ENCODE assay signal across 1 cellular context in the genomic region with DNA sequence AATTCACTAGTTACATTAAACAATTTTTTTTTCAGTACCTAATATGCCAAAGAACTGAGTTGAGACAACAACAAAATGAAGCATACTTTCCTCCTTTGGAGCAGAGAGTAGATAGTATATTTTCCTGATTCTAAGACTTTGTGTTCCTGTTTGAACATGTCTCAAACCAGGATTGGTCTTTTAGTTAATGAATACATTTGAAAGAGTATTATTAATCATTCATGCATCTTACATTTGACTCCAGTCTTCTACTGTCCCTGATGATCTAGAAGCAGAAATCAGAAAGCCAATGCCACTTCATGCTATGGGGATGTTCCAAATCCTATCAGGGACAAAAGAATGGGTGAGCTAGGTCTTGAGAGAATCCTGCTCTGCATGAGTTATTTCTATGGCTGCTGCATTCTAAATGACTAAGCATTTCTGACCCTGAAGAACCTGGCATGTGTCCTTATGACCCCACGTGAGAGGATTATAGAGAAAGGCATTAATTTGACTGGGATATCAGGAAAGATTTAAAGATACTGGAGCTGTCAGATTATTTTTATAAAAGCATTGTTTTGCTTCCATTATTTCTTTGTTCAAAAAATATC.
TF ChIP-seq lines count a peak whose summit lies in the region.

No MANE protein-coding gene starts in this region.

TF ChIP-seq in K562, 482 proteins besides CTCF, POLR2A, EP300 and RAD21 (continued from another document and continues in another):
- TF ChIP-seq, protein P1, sequence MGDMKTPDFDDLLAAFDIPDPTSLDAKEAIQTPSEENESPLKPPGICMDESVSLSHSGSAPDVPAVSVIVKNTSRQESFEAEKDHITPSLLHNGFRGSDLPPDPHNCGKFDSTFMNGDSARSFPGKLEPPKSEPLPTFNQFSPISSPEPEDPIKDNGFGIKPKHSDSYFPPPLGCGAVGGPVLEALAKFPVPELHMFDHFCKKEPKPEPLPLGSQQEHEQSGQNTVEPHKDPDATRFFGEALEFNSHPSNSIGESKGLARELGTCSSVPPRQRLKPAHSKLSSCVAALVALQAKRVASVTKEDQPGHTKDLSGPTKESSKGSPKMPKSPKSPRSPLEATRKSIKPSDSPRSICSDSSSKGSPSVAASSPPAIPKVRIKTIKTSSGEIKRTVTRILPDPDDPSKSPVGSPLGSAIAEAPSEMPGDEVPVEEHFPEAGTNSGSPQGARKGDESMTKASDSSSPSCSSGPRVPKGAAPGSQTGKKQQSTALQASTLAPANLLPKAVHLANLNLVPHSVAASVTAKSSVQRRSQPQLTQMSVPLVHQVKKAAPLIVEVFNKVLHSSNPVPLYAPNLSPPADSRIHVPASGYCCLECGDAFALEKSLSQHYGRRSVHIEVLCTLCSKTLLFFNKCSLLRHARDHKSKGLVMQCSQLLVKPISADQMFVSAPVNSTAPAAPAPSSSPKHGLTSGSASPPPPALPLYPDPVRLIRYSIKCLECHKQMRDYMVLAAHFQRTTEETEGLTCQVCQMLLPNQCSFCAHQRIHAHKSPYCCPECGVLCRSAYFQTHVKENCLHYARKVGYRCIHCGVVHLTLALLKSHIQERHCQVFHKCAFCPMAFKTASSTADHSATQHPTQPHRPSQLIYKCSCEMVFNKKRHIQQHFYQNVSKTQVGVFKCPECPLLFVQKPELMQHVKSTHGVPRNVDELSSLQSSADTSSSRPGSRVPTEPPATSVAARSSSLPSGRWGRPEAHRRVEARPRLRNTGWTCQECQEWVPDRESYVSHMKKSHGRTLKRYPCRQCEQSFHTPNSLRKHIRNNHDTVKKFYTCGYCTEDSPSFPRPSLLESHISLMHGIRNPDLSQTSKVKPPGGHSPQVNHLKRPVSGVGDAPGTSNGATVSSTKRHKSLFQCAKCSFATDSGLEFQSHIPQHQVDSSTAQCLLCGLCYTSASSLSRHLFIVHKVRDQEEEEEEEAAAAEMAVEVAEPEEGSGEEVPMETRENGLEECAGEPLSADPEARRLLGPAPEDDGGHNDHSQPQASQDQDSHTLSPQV (IDR thresholded peaks at IDR 0.05) = peak; percentile 82
- TF ChIP-seq CCAR2 (IDR thresholded peaks at IDR 0.05; ENCODE audit: low read depth, low read length) = no peak
- TF ChIP-seq ZNF23 (CRISPR knock-in tag; IDR thresholded peaks at IDR 0.05) = no peak
- no peak for TF ChIP-seq RBBP5 (IDR thresholded peaks at IDR 0.05; ENCODE audit: borderline replicate concordance, insufficient read depth, low read length, poor library complexity, severe bottlenecking)
- TF ChIP-seq DEAF1 (CRISPR knock-in tag; IDR thresholded peaks at IDR 0.05) = no peak
- no peak for TF ChIP-seq NR0B1 (IDR thresholded peaks at IDR 0.05; ENCODE audit: partially characterized antibody)
- no peak for TF ChIP-seq ZNF699 (CRISPR knock-in tag; IDR thresholded peaks at IDR 0.05; ENCODE audit: insufficient replicate concordance)
- peak; percentile 77 for TF ChIP-seq HDAC2 (IDR thresholded peaks at IDR 0.05)
- TF ChIP-seq PRMT5 (CRISPR knock-in tag; IDR thresholded peaks at IDR 0.05) = no peak
- TF ChIP-seq TSC22D4 (tag; IDR thresholded peaks at IDR 0.05) = no peak
- TF ChIP-seq, protein P2, sequence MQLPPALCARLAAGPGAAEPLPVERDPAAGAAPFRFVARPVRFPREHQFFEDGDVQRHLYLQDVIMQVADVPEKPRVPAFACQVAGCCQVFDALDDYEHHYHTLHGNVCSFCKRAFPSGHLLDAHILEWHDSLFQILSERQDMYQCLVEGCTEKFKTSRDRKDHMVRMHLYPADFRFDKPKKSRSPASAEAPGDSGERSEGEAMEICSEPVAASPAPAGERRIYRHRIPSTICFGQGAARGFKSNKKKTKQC (CRISPR knock-in tag; IDR thresholded peaks at IDR 0.05) = no peak
- TF ChIP-seq PYGO2 (tag; IDR thresholded peaks at IDR 0.05) = no peak
- TF ChIP-seq SMARCB1 (IDR thresholded peaks at IDR 0.05; ENCODE audit: insufficient read length, low read depth) = no peak
- TF ChIP-seq ETV5 (CRISPR knock-in tag; IDR thresholded peaks at IDR 0.05; ENCODE audit: low read depth) = no peak
- peak; percentile 82 for TF ChIP-seq TAF1 (IDR thresholded peaks at IDR 0.05; ENCODE audit: control insufficient read depth, extremely low read depth, insufficient read depth, low read length, severe bottlenecking)
- no peak for TF ChIP-seq SETDB1 (IDR thresholded peaks at IDR 0.05; ENCODE audit: low read length)
- TF ChIP-seq, protein P3, sequence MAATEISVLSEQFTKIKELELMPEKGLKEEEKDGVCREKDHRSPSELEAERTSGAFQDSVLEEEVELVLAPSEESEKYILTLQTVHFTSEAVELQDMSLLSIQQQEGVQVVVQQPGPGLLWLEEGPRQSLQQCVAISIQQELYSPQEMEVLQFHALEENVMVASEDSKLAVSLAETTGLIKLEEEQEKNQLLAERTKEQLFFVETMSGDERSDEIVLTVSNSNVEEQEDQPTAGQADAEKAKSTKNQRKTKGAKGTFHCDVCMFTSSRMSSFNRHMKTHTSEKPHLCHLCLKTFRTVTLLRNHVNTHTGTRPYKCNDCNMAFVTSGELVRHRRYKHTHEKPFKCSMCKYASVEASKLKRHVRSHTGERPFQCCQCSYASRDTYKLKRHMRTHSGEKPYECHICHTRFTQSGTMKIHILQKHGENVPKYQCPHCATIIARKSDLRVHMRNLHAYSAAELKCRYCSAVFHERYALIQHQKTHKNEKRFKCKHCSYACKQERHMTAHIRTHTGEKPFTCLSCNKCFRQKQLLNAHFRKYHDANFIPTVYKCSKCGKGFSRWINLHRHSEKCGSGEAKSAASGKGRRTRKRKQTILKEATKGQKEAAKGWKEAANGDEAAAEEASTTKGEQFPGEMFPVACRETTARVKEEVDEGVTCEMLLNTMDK (IDR thresholded peaks at IDR 0.05; ENCODE audit: borderline replicate concordance, insufficient read depth, low read depth, low read length, poor library complexity, severe bottlenecking) = no peak
- no peak for TF ChIP-seq FOXK1 (CRISPR knock-in tag; IDR thresholded peaks at IDR 0.05; ENCODE audit: borderline replicate concordance)
- TF ChIP-seq ZNF165 (CRISPR knock-in tag; IDR thresholded peaks at IDR 0.05; ENCODE audit: borderline replicate concordance) = no peak
- no peak for TF ChIP-seq ZSCAN29 (IDR thresholded peaks at IDR 0.05)
- TF ChIP-seq ZNF316 (IDR thresholded peaks at IDR 0.05) = peak; percentile 96
- no peak for TF ChIP-seq TCF7L2 (IDR thresholded peaks at IDR 0.05; ENCODE audit: low read depth, low read length)
- TF ChIP-seq CGGBP1 (CRISPR knock-in tag; IDR thresholded peaks at IDR 0.05) = no peak
- TF ChIP-seq USF1 (CRISPR knock-in tag; IDR thresholded peaks at IDR 0.05) = no peak
- no peak for TF ChIP-seq NFYB (IDR thresholded peaks at IDR 0.05; ENCODE audit: extremely low read depth, insufficient read length)
- TF ChIP-seq TBL1XR1 (IDR thresholded peaks at IDR 0.05; ENCODE audit: low read length in 2 of 2) = 0 out of 4 replicates have a peak, but pooled peaks of 1 of the 2 experiments have one; percentile 8
- TF ChIP-seq SREBF1 (IDR thresholded peaks at IDR 0.05; ENCODE audit: borderline replicate concordance, low read depth, low read length) = no peak
- no peak for TF ChIP-seq FUS (optimal IDR thresholded peaks at IDR 0.05; ENCODE audit: low read depth, low read length)
- TF ChIP-seq ZFP1 (CRISPR knock-in tag; IDR thresholded peaks at IDR 0.05) = no peak
- TF ChIP-seq, protein P4, sequence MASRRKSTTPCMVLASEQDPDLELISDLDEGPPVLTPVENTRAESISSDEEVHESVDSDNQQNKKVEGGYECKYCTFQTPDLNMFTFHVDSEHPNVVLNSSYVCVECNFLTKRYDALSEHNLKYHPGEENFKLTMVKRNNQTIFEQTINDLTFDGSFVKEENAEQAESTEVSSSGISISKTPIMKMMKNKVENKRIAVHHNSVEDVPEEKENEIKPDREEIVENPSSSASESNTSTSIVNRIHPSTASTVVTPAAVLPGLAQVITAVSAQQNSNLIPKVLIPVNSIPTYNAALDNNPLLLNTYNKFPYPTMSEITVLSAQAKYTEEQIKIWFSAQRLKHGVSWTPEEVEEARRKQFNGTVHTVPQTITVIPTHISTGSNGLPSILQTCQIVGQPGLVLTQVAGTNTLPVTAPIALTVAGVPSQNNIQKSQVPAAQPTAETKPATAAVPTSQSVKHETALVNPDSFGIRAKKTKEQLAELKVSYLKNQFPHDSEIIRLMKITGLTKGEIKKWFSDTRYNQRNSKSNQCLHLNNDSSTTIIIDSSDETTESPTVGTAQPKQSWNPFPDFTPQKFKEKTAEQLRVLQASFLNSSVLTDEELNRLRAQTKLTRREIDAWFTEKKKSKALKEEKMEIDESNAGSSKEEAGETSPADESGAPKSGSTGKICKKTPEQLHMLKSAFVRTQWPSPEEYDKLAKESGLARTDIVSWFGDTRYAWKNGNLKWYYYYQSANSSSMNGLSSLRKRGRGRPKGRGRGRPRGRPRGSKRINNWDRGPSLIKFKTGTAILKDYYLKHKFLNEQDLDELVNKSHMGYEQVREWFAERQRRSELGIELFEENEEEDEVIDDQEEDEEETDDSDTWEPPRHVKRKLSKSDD (conservative IDR thresholded peaks at IDR 0.05; ENCODE audit: low read length) = no peak
- TF ChIP-seq RFX5 (IDR thresholded peaks at IDR 0.05; ENCODE audit: low read depth, low read length) = no peak
- peak; percentile 89 for TF ChIP-seq BHLHE40 (IDR thresholded peaks at IDR 0.05; ENCODE audit: low read length)
- no peak for TF ChIP-seq SIN3A (IDR thresholded peaks at IDR 0.05; ENCODE audit: borderline replicate concordance in 2 of 2, control insufficient read depth in 1 of 2, low read depth in 2 of 2, low read length in 2 of 2)
- TF ChIP-seq MCM7 (IDR thresholded peaks at IDR 0.05) = no peak
- no peak for TF ChIP-seq ZNF445 (CRISPR knock-in tag; IDR thresholded peaks at IDR 0.05; ENCODE audit: low read depth)
- TF ChIP-seq ZNF280A (IDR thresholded peaks at IDR 0.05; ENCODE audit: low read depth, partially characterized antibody) = no peak
- TF ChIP-seq SNIP1 (IDR thresholded peaks at IDR 0.05; ENCODE audit: low read depth) = no peak
- TF ChIP-seq SRSF7 (optimal IDR thresholded peaks at IDR 0.05; ENCODE audit: low read depth, low read length) = no peak
- TF ChIP-seq JUND (IDR thresholded peaks at IDR 0.05; ENCODE audit: borderline replicate concordance, low read depth, low read length) = peak; percentile 34; the same call in 1 of the 2 replicates
- TF ChIP-seq JUND (tag; IDR thresholded peaks at IDR 0.05; ENCODE audit: borderline replicate concordance, low read depth, low read length) = no peak
- no peak for TF ChIP-seq FOXP4 (CRISPR knock-in tag; IDR thresholded peaks at IDR 0.05; ENCODE audit: borderline replicate concordance)
